Comparison of ENCODE assay signal across 8 cellular contexts in genomic region chr6:43575772-43576551, GRCh38. TPM values are rescaled to one million over a fixed set of nuclear protein-coding genes. Genes with fewer than 3 reads are reported as not detected.
DNase-seq lines count a peak whose midpoint lies in the region; ATAC-seq and TF ChIP-seq lines count a peak whose summit lies in the region.

POLH (plus strand) TSS chr6:43576185; CDS start chr6:43582320, 6,135 bp downstream.
XPO5 (minus strand) TSS chr6:43576038; CDS start chr6:43575864, 174 bp downstream.

- H3K4me1 ChIP-seq in right atrium auricular region = peaks cover 0 to 31% of the 10 kb centered on the region in 2 donors
- peaks cover 13% of the 10 kb centered on the region for H3K4me1 ChIP-seq in psoas muscle
- H3K4me1 ChIP-seq in urinary bladder (ENCODE audit: insufficient read depth) = no peaks in the 10 kb centered on the region

- no peaks in the 10 kb centered on the region for H3K9me3 ChIP-seq in right atrium auricular region
- H3K9me3 ChIP-seq in psoas muscle = no peaks in the 10 kb centered on the region

- H3K27ac ChIP-seq in right atrium auricular region (peak within 1 kb of the TSS; percentile 81 to 86), psoas muscle (peak within 1 kb of the TSS; percentile 83), urinary bladder (ENCODE audit: low read depth) (peak within 1 kb of the TSS; percentile 24)

- TF ChIP-seq CTCF in right atrium auricular region (IDR thresholded peaks at IDR 0.05) (no peak), psoas muscle (IDR thresholded peaks at IDR 0.05) (peak; percentile 25)

- peak within 1 kb of the TSS; percentile 83 to 93 for H3K4me3 ChIP-seq in right atrium auricular region
- peak within 1 kb of the TSS; percentile 96 for H3K4me3 ChIP-seq in psoas muscle
- H3K4me3 ChIP-seq in urinary bladder (ENCODE audit: low read depth, low read length) = peak within 1 kb of the TSS; percentile 88

- peak; percentile 37 for ATAC-seq in GM18499 (IDR thresholded peaks at IDR 0.05; ENCODE audit: insufficient read depth, unreplicated experiment)
- ATAC-seq in HG02943 (IDR thresholded peaks at IDR 0.05; ENCODE audit: low read depth, unreplicated experiment) = peak; percentile 84
- ATAC-seq in psoas muscle = peak; percentile 99

- WGBS in psoas muscle, 3 donors = 0% methylated on average over 59 to 76 of the region's 76 CpGs
- WGBS in urinary bladder = under 1% methylated on average over 76 of the region's 76 CpGs

- H3K27me3 ChIP-seq in right atrium auricular region = no peaks in the 10 kb centered on the region
- no peaks in the 10 kb centered on the region for H3K27me3 ChIP-seq in psoas muscle (ENCODE audit: insufficient read depth in 3 of 3, low read length in 2 of 3)

- DNase-seq in NCI-H187 treated with DMSO at 0.1 percent for 48 hours (lab: John Stamatoyannopoulos, UW) = peak; percentile 43
- peak; percentile 85 to 95 (median 89) for DNase-seq in T-helper 2 cell
- DNase-seq in anterior cingulate cortex (lab: John Stamatoyannopoulos, UW) = peak; percentile 6 to 90 (median 82)
- peak; percentile 89 for DNase-seq in right atrium auricular region (ENCODE audit: low spot score)
- peak; percentile 94 to 97 for DNase-seq in psoas muscle

- intact Hi-C loops in psoas muscle (cut with DNase I) = loop anchor here (5.0 to 10.0 kb wide), 2 partner anchors 51 to 121 kb away; partner anchors contain the start of genes DLK2 (in 1 of the 2) and GTPBP2 (in 1 of the 2)

- H3K36me3 ChIP-seq in right atrium auricular region (peaks cover 7% of the 10 kb centered on the region), psoas muscle (ENCODE audit: insufficient read depth in 1 of 2, low read depth in 1 of 2) (peaks cover 5 to 26% of the 10 kb centered on the region in 2 donors), urinary bladder (ENCODE audit: insufficient read depth) (no peaks in the 10 kb centered on the region)

RNA-seq across cellular contexts. Expression of gene POLH, which starts in this region (rescaled TPM):
- total RNA-seq in right atrium auricular region = 1 to 10 TPM; 5.5 to 6.2 TPM
- 1 to 10 TPM; 3.6 to 6.4 (median 5.5) TPM for total RNA-seq in psoas muscle
- 1 to 10 TPM; 1.7 to 6.8 (median 1.9) TPM for polyA plus RNA-seq in psoas muscle
- 16.8 TPM for total RNA-seq in urinary bladder
- polyA plus RNA-seq in urinary bladder = 5.7 TPM

RNA-seq across cellular contexts. Expression of gene XPO5, which starts in this region (rescaled TPM):
- 10 to 100 TPM in 1 of 2 donors, 1 to 10 TPM in 1; 8.8 to 11.8 TPM for total RNA-seq in right atrium auricular region
- total RNA-seq in psoas muscle = 10 to 100 TPM; 17.5 to 40.1 (median 20.1) TPM
- polyA plus RNA-seq in psoas muscle = 10 to 100 TPM; 12.3 to 21.7 (median 12.8) TPM
- 23.8 TPM for total RNA-seq in urinary bladder
- 12.6 TPM for polyA plus RNA-seq in urinary bladder

Comparison
In these comparisons a context has a peak if more than half of its experiments do, and no peak if none do; other contexts are left out.
1. Peak in every context shown above with its lines: DNase-seq, ATAC-seq, H3K4me3 ChIP-seq and H3K27ac ChIP-seq.
2. ATAC-seq: peak in every context shown above with its lines; median percentile 99 in psoas muscle; 84 in HG02943; 37 in GM18499.
3. DNase-seq: peak in every context shown above with its lines; median percentile 96 in psoas muscle; 89 in T-helper 2 cell; 89 in right atrium auricular region; 82 in anterior cingulate cortex; 43 in NCI-H187 treated with DMSO at 0.1 percent for 48 hours.
4. H3K27ac ChIP-seq: peak in every context shown above with its lines; median percentile 84 in right atrium auricular region; 83 in psoas muscle; 24 in urinary bladder.